ENCODE assay signal across 23 cellular contexts in the genomic region with DNA sequence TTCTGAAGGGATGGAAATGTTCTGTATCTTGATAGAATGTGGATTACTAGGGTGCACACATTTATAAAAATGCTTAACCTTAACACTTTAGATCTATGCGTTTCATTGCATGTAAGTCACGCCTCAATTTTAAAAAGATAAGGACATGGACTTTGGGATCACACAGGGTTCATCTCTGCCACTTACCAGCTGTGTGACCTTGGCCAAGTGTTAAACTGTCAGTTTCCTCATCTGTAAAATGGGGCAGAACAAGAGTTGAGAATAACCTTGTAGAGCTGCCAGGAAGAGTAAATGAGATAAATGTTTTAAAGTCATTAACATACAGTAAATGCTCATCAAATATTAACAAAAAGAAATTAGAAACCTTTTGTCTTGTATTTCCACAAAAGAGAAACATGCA. TPM values are rescaled to one million over a fixed set of nuclear protein-coding genes. Genes with fewer than 3 reads are reported as not detected.
A peak's percentile ranks its signal among the peaks of the same experiment; 100 is the strongest.
DNase-seq lines count a peak whose midpoint lies in the region; ATAC-seq, FAIRE-seq and TF ChIP-seq lines count a peak whose summit lies in the region.
"Had no signal": no experiment of that assay in that cellular context is flagged by ENCODE, and none has a peak within 500 bp of the region (broad histone marks: within the 10 kb centered on the region; RNA-seq: fewer than 3 reads in every experiment).

No MANE protein-coding gene starts in this region.

- TF ChIP-seq EP300 in HepG2 (IDR thresholded peaks at IDR 0.05; ENCODE audit: low read depth in 2 of 2, low read length in 2 of 2) (no peak), HepG2 (CRISPR knock-in tag; IDR thresholded peaks at IDR 0.05; ENCODE audit: borderline replicate concordance) (no peak), K562 (IDR thresholded peaks at IDR 0.05; ENCODE audit: low read length) (no peak)

- in situ Hi-C loops in HepG2 (cut with HindIII; ENCODE audit: extremely low pct_ligation_motif_present, low pct_unique_long_range_greater_than_20kb) = no loop called here
- in situ Hi-C loops in K562 (cut with MboI) = loop anchor here (5.0 to 25.0 kb wide), 2 partner anchors 45 to 305 kb away; partner anchors contain the start of gene PSMB7

- intact Hi-C loops in HepG2 (cut with micrococcal nuclease; ENCODE audit: unreplicated experiment) = no loop called here
- intact Hi-C loops in right lobe of liver (cut with DNase I) = loop anchor here in 1 of 2 donors (10.0 kb wide), 2 partner anchors 47 to 93 kb away; no protein-coding TSS in a partner anchor
- intact Hi-C loops in K562 (cut with micrococcal nuclease) = no loop called here
- intact Hi-C loops in mucosa of descending colon (cut with DNase I, micrococcal nuclease) = no loop called here

- H3K4me3 ChIP-seq in HepG2 (replicated peaks in 1 of 3; ENCODE audit: insufficient read depth in 1 of 3, low read depth in 2 of 3, low read length in 3 of 3) (no peak overlapping the region), right lobe of liver (no peak overlapping the region), K562 (no peak overlapping the region), mucosa of descending colon (no peak overlapping the region), small intestine (ENCODE audit: low read depth in 1 of 2, low read length in 2 of 2) (no peak overlapping the region)
- H3K4me3 ChIP-seq: A549; BLaER1 treated with 17β-estradiol and CSF1 and Interleukin-3, amounts not matched to agents 10 nM and 100 nM had no signal

- POLR2A ChIA-PET in HepG2 (lab: Yijun Ruan, JAX) (no interaction called here), K562 (lab: Yijun Ruan, JAX) (interaction anchor here (0.9 kb wide), 1 partner anchor 9 kb away, joined by 4 read pairs; no protein-coding TSS in a partner anchor)

- H3K4me1 ChIP-seq in HepG2 (ENCODE audit: insufficient read depth, low read length) = peaks cover 29% of the 10 kb centered on the region
- peaks cover 0 to 20% (median 7%) of the 10 kb centered on the region in 4 donors for H3K4me1 ChIP-seq in right lobe of liver
- peaks cover 0 to 17% of the 10 kb centered on the region in 2 experiments; a peak in 2 of 5 replicates for H3K4me1 ChIP-seq in K562 (replicated peaks in 1 of 2; ENCODE audit: control insufficient read depth in 2 of 2, insufficient read depth in 2 of 2, low read length in 2 of 2)
- peaks cover 7% of the 10 kb centered on the region for H3K4me1 ChIP-seq in mucosa of descending colon (ENCODE audit: low read depth)
- H3K4me1 ChIP-seq in small intestine (ENCODE audit: control insufficient read depth in 2 of 2, insufficient read depth in 1 of 2, low read depth in 1 of 2, low read length in 1 of 2) = peaks cover 2 to 4% of the 10 kb centered on the region in 2 donors
- H3K4me1 ChIP-seq: BLaER1 treated with 17β-estradiol and CSF1 and Interleukin-3, amounts not matched to agents 10 nM and 100 nM had no signal

- H3K27ac ChIP-seq in HepG2 (ENCODE audit: extremely low read length, insufficient read depth, low read length) = no peak overlapping the region
- no peak overlapping the region for H3K27ac ChIP-seq in right lobe of liver
- H3K27ac ChIP-seq in K562 (ENCODE audit: extremely low read depth, low read depth, low read length) = no peak overlapping the region
- H3K27ac ChIP-seq in small intestine (ENCODE audit: low read depth in 1 of 2, low read length in 1 of 2) = no peak overlapping the region
- H3K27ac ChIP-seq: 22Rv1; A549; BLaER1 treated with 17β-estradiol and CSF1 and Interleukin-3, amounts not matched to agents 10 nM and 100 nM; C4-2B had no signal

- no peaks in the 10 kb centered on the region for H3K9me1 ChIP-seq in K562 (ENCODE audit: control insufficient read depth, insufficient read depth, low read length)

- TF ChIP-seq RAD21 in HepG2 (CRISPR knock-in tag; IDR thresholded peaks at IDR 0.05) (no peak), K562 (CRISPR knock-in tag; conservative IDR thresholded peaks at IDR 0.05 in 1 of 2, IDR thresholded peaks at IDR 0.05 in 1 of 2) (no peak)

- H3K9me3 ChIP-seq in HepG2 (ENCODE audit: low read length) (no peaks in the 10 kb centered on the region), right lobe of liver (no peaks in the 10 kb centered on the region), K562 (replicated peaks; ENCODE audit: control insufficient read depth, insufficient read depth, low read depth, low read length) (no peaks in the 10 kb centered on the region), mucosa of descending colon (no peaks in the 10 kb centered on the region), small intestine (ENCODE audit: control insufficient read depth, low read depth) (no peaks in the 10 kb centered on the region)
- H3K9me3 ChIP-seq: A549; BLaER1 treated with 17β-estradiol and CSF1 and Interleukin-3, amounts not matched to agents 10 nM and 100 nM; Caco-2 had no signal

- no peak for DNase-seq in HepG2 (ENCODE audit: low spot score)
- no peak for DNase-seq in right lobe of liver
- DNase-seq in K562 (ENCODE audit: extremely low read depth in 1 of 4, low spot score in 3 of 4) = no peak
- no peak for DNase-seq in mucosa of descending colon
- peak; percentile 56 for DNase-seq in small intestine
- no peak for DNase-seq in H4 (ENCODE audit: low spot score)
- DNase-seq in cortex of kidney (lab: John Stamatoyannopoulos, UW) = no peak
- DNase-seq: AML-193; Caco-2; Calu3; CD4-positive, alpha-beta T cell; CD8-positive, alpha-beta T cell; DMS79 treated with DMSO at 0.1 percent for 48 hours; GF-D8 had no signal

- TF ChIP-seq POLR2A in HepG2 (IDR thresholded peaks at IDR 0.05; ENCODE audit: insufficient read depth in 1 of 2, low read depth in 2 of 2, low read length in 2 of 2) (no peak), right lobe of liver (IDR thresholded peaks at IDR 0.05) (no peak), K562 (conservative IDR thresholded peaks at IDR 0.05) (no peak)

- H3K36me3 ChIP-seq in HepG2 (replicated peaks in 1 of 2; ENCODE audit: control insufficient read depth in 1 of 2, insufficient read depth in 2 of 2, low read length in 2 of 2) (peaks cover 0 to 4% of the 10 kb centered on the region in 2 experiments; a peak in 3 of 5 replicates), right lobe of liver (no peaks in the 10 kb centered on the region), K562 (ENCODE audit: control insufficient read depth, insufficient read depth, low read length) (peaks cover 20% of the 10 kb centered on the region), mucosa of descending colon (ENCODE audit: low read depth) (no peaks in the 10 kb centered on the region), small intestine (ENCODE audit: control insufficient read depth in 2 of 2, insufficient read depth in 2 of 2, low read length in 2 of 2) (no peaks in the 10 kb centered on the region)
- H3K36me3 ChIP-seq: BLaER1 treated with 17β-estradiol and CSF1 and Interleukin-3, amounts not matched to agents 10 nM and 100 nM had no signal

- CTCF ChIA-PET in HepG2 (lab: Yijun Ruan, JAX; ENCODE audit: low intra/inter-chr PET ratio, low total read pairs) = no interaction called here
- CTCF ChIA-PET in K562 (lab: Yijun Ruan, JAX; ENCODE audit: low intra/inter-chr PET ratio) = no interaction called here

- no peak for FAIRE-seq in HepG2 (lab: Jason Lieb, UNC)
- no peak for FAIRE-seq in K562 (lab: Jason Lieb, UNC)
- FAIRE-seq in small intestine (lab: Jason Lieb, UNC) = no peak
- FAIRE-seq: A549, D721Med, G401.6, GM12891, GM19239 had no signal

- TF ChIP-seq CTCF in HepG2 (CRISPR knock-in tag; IDR thresholded peaks at IDR 0.05) (no peak), right lobe of liver (IDR thresholded peaks at IDR 0.05) (no peak), K562 (IDR thresholded peaks at IDR 0.05 in 2 of 3, conservative IDR thresholded peaks at IDR 0.05 in 1 of 3; ENCODE audit: insufficient read depth in 2 of 3, low read depth in 1 of 3, low read length in 3 of 3) (no peak), mucosa of descending colon (IDR thresholded peaks at IDR 0.05) (no peak)

- BruUV-seq in HepG2 (replicated peaks; lab: Mats Ljungman, UMichigan) (no TSS peak), K562 (replicated peaks; lab: Mats Ljungman, UMichigan) (no TSS peak)

- H2AFZ ChIP-seq in HepG2 (ENCODE audit: low read length) = no peak overlapping the region
- H2AFZ ChIP-seq in K562 (ENCODE audit: low read depth, low read length) = no peak overlapping the region

- H3K9ac ChIP-seq in HepG2 (ENCODE audit: insufficient read depth, low read depth, low read length) (no peak overlapping the region), K562 (ENCODE audit: insufficient read depth in 1 of 2, low read depth in 2 of 2, low read length in 2 of 2) (no peak overlapping the region)
- H3K9ac ChIP-seq: BLaER1 treated with 17β-estradiol and CSF1 and Interleukin-3, amounts not matched to agents 10 nM and 100 nM had no signal

- H4K20me1 ChIP-seq in HepG2 (ENCODE audit: insufficient read depth, low read length) (0 out of 2 replicates have a peak, but pooled peaks cover 3% of the 10 kb centered on the region), K562 (replicated peaks; ENCODE audit: control insufficient read depth, insufficient read depth, low read length) (no peaks in the 10 kb centered on the region)
- H4K20me1 ChIP-seq: BLaER1 treated with 17β-estradiol and CSF1 and Interleukin-3, amounts not matched to agents 10 nM and 100 nM had no signal

- H3K79me2 ChIP-seq in HepG2 (ENCODE audit: insufficient read depth, low read length) (peaks cover 6% of the 10 kb centered on the region), K562 (ENCODE audit: control insufficient read depth, insufficient read depth, low read length) (peaks cover 10% of the 10 kb centered on the region)

- no peaks in the 10 kb centered on the region for H3K27me3 ChIP-seq in HepG2 (ENCODE audit: control insufficient read depth in 1 of 2, insufficient read depth in 2 of 2, low read length in 2 of 2)
- H3K27me3 ChIP-seq in right lobe of liver = no peaks in the 10 kb centered on the region
- no peaks in the 10 kb centered on the region for H3K27me3 ChIP-seq in K562 (ENCODE audit: control insufficient read depth in 2 of 2, insufficient read depth in 2 of 2, low read length in 2 of 2)
- H3K27me3 ChIP-seq in small intestine (ENCODE audit: control insufficient read depth in 2 of 2, insufficient read depth in 2 of 2, low read length in 2 of 2) = no peaks in the 10 kb centered on the region
- H3K27me3 ChIP-seq: BLaER1 treated with 17β-estradiol and CSF1 and Interleukin-3, amounts not matched to agents 10 nM and 100 nM had no signal

- H3K4me2 ChIP-seq in HepG2 (ENCODE audit: low read depth, low read length) (no peak overlapping the region), K562 (ENCODE audit: insufficient read depth, low read length) (no peak overlapping the region)
- H3K4me2 ChIP-seq: A549; BLaER1 treated with 17β-estradiol and CSF1 and Interleukin-3, amounts not matched to agents 10 nM and 100 nM had no signal

- ATAC-seq in HepG2 = no peak
- ATAC-seq in right lobe of liver = no peak
- no peak for ATAC-seq in K562
- ATAC-seq in mucosa of descending colon = peak; percentile 66
- ATAC-seq in GM21529 (IDR thresholded peaks at IDR 0.05; ENCODE audit: unreplicated experiment) = no peak
- ATAC-seq: A549; CD8-positive, alpha-beta T cell had no signal

- 93% methylated on average over 2 of the region's 2 CpGs for WGBS in HepG2 (ENCODE audit: low lambda C conversion rate)
- 84% methylated on average over 2 of the region's 2 CpGs for WGBS in right lobe of liver (ENCODE audit: insufficient coverage, low coverage, low lambda C conversion rate, missing lambda C conversion rate)
- 75% methylated on average over 2 of the region's 2 CpGs for WGBS in K562 (ENCODE audit: insufficient coverage, low coverage, missing lambda C conversion rate)
- WGBS in small intestine, 3 donors = 34 to 80% (median 65%) methylated on average over 2 of the region's 2 CpGs

RNA-seq across cellular contexts. Expression of gene NR6A1, which starts 53.5 kb away (rescaled TPM):
- total RNA-seq in HepG2 (2016; rRNA removed; fragmentation: Illumina TruSeq; extraction: Trizol) (31.5 and 50.9 TPM in 2 replicates), right lobe of liver (1 to 10 TPM; 1.3 to 3.6 (median 1.9) TPM), K562 (2014; rRNA removed) (23.0 and 34.5 TPM in 2 replicates), K562 (2014; rRNA removed; fragmentation: Illumina TruSeq; extraction: Trizol) (34.9 and 36.5 TPM in 2 replicates), K562 (2015; rRNA removed; fragmentation: Illumina TruSeq; extraction: Trizol) (36.5 and 38.7 TPM in 2 replicates), K562 (2021) (55.4 and 56.7 TPM in 2 replicates), mucosa of descending colon (1 to 10 TPM; 5.6 to 8.4 (median 7.0) TPM)
- total RNA-seq in HepG2 (2016; cell fraction: cytosol; rRNA removed; fragmentation: Illumina TruSeq; extraction: Trizol; ENCODE audit: low read depth) = 10.7 and 12.1 TPM in 2 replicates
- total RNA-seq in HepG2 (2016; cell fraction: insoluble cytoplasmic fraction; rRNA removed; fragmentation: Illumina TruSeq; extraction: Trizol) = 28.3 and 52.2 TPM in 2 replicates
- total RNA-seq in HepG2 (2016; cell fraction: membrane; rRNA removed; fragmentation: Illumina TruSeq; extraction: Trizol) = 36.7 and 36.8 TPM in 2 replicates
- total RNA-seq in HepG2 (2016; cell fraction: nucleus; rRNA removed; fragmentation: Illumina TruSeq; extraction: Trizol) = 24.3 and 28.3 TPM in 2 replicates
- polyA plus RNA-seq in HepG2 (2011; rRNA removed) (19.7 and 28.1 TPM in 2 replicates), K562 (2011; rRNA removed) (32.7 and 36.6 TPM in 2 replicates), K562 (2014; fragmentation: Illumina TruSeq; extraction: Trizol) (24.5 and 28.3 TPM in 2 replicates), K562 (2014; fragmentation: Nextera tagmentation; extraction: Ambion mirVana) (10 to 100 TPM in 1 of 2 experiments, 1 to 10 TPM in 1; 9.7 to 17.7 TPM), K562 (2014; rRNA removed) (16.6 and 17.8 TPM in 2 replicates), small intestine (1 to 10 TPM; 2.3 to 6.0 (median 3.0) TPM)
- 15.0 and 17.4 TPM in 2 replicates for polyA plus RNA-seq in HepG2 (2011; cell fraction: cytosol; rRNA removed)
- 18.1 and 19.3 TPM in 2 replicates for polyA plus RNA-seq in HepG2 (2011; cell fraction: nucleus; rRNA removed)
- 12.1 and 12.8 TPM in 2 replicates for polyA plus RNA-seq in HepG2 (2012)
- 4.2 and 4.9 TPM in 2 replicates for polyA plus RNA-seq in HepG2 (2016; cell fraction: cytosol; fragmentation: Illumina TruSeq; extraction: Trizol; ENCODE audit: low read depth)
- 20.4 and 24.5 TPM in 2 replicates for polyA plus RNA-seq in HepG2 (2016; cell fraction: insoluble cytoplasmic fraction; fragmentation: Illumina TruSeq; extraction: Trizol; ENCODE audit: low read depth)
- 8.8 and 10.3 TPM in 2 replicates for polyA plus RNA-seq in HepG2 (2016; cell fraction: membrane; fragmentation: Illumina TruSeq; extraction: Trizol; ENCODE audit: low read depth)
- polyA plus RNA-seq in HepG2 (2016; cell fraction: nucleus; fragmentation: Illumina TruSeq; extraction: Trizol; ENCODE audit: insufficient read depth, low read depth) = 21.9 and 25.3 TPM in 2 replicates
- 13.7 and 123 TPM in 2 replicates for polyA minus RNA-seq in HepG2 (2011; rRNA and poly(A)+ RNA removed; ENCODE audit: low replicate concordance)
- 35.0 and 40.7 TPM in 2 replicates for polyA minus RNA-seq in HepG2 (2011; cell fraction: cytosol; rRNA and poly(A)+ RNA removed)
- polyA minus RNA-seq in HepG2 (2011; cell fraction: nucleus; rRNA and poly(A)+ RNA removed) = 26.1 and 27.2 TPM in 2 replicates
- total RNA-seq in K562 (2011; cell fraction: chromatin; rRNA removed; ENCODE audit: low replicate concordance) = 38.8 and 43.3 TPM in 2 replicates
- total RNA-seq in K562 (2011; cell fraction: nucleolus; rRNA removed) = 19.2 and 20.5 TPM in 2 replicates
- total RNA-seq in K562 (2011; cell fraction: nucleoplasm; rRNA removed) = 26.0 and 37.2 TPM in 2 replicates
- 25.5 and 31.6 TPM in 2 replicates for polyA plus RNA-seq in K562 (2011; cell fraction: cytosol; rRNA removed)
- polyA plus RNA-seq in K562 (2011; cell fraction: nucleus; rRNA removed) = 24.6 and 25.2 TPM in 2 replicates
- 10.4 and 15.9 TPM in 2 replicates for polyA plus RNA-seq in K562 (2012)
- 84.3 and 92.2 TPM in 2 replicates for polyA minus RNA-seq in K562 (2011; rRNA and poly(A)+ RNA removed)
- 47.1 and 52.4 TPM in 2 replicates for polyA minus RNA-seq in K562 (2011; cell fraction: cytosol; rRNA and poly(A)+ RNA removed)
- polyA minus RNA-seq in K562 (2011; cell fraction: nucleus; rRNA and poly(A)+ RNA removed) = 12.0 and 20.3 TPM in 2 replicates
- 1.2 and 3.7 TPM in 2 replicates for total RNA-seq in H4 (2014; rRNA removed; shearing (Covaris generic))
- total RNA-seq: CD4-positive, alpha-beta T cell; CD8-positive, alpha-beta T cell had no signal

RNA-seq across cellular contexts. Expression of gene OLFML2A, which starts 59.3 kb away (rescaled TPM):
- total RNA-seq in HepG2 (2016; rRNA removed; fragmentation: Illumina TruSeq; extraction: Trizol) (0.02 TPM in 1 of 2 replicates, not detected in the other), right lobe of liver (under 1 TPM; 0.12 to 0.74 (median 0.40) TPM), K562 (2014; rRNA removed) (not detected in 2 replicates), K562 (2014; rRNA removed; fragmentation: Illumina TruSeq; extraction: Trizol) (not detected in 2 replicates), K562 (2015; rRNA removed; fragmentation: Illumina TruSeq; extraction: Trizol) (not detected in 2 replicates), K562 (2021) (0.09 and 0.16 TPM in 2 replicates), mucosa of descending colon (10 to 100 TPM in 1 of 3 donors, 1 to 10 TPM in 2; 2.8 to 48.3 (median 4.7) TPM)
- under 0.01 and 0.09 TPM in 2 replicates for total RNA-seq in HepG2 (2016; cell fraction: cytosol; rRNA removed; fragmentation: Illumina TruSeq; extraction: Trizol; ENCODE audit: low read depth)
- 0.02 TPM in 1 of 2 replicates, not detected in the other for total RNA-seq in HepG2 (2016; cell fraction: insoluble cytoplasmic fraction; rRNA removed; fragmentation: Illumina TruSeq; extraction: Trizol)
- total RNA-seq in HepG2 (2016; cell fraction: membrane; rRNA removed; fragmentation: Illumina TruSeq; extraction: Trizol) = 0.03 TPM in 2 replicates
- total RNA-seq in HepG2 (2016; cell fraction: nucleus; rRNA removed; fragmentation: Illumina TruSeq; extraction: Trizol) = 0.06 and 0.09 TPM in 2 replicates
- polyA plus RNA-seq in HepG2 (2011; rRNA removed) (0.01 and 0.04 TPM in 2 replicates), K562 (2011; rRNA removed) (not detected in 2 replicates), K562 (2014; fragmentation: Illumina TruSeq; extraction: Trizol) (not detected in 2 replicates), K562 (2014; fragmentation: Nextera tagmentation; extraction: Ambion mirVana) (not detected), K562 (2014; rRNA removed) (not detected in 2 replicates), small intestine (1 to 10 TPM in 1 of 3 donors, under 1 TPM in 2; 0.22 to 3.4 (median 0.27) TPM)
- polyA plus RNA-seq in HepG2 (2011; cell fraction: cytosol; rRNA removed) = 0.03 and 0.04 TPM in 2 replicates
- 0.02 and 0.05 TPM in 2 replicates for polyA plus RNA-seq in HepG2 (2011; cell fraction: nucleus; rRNA removed)
- 0.01 TPM in 1 of 2 replicates, not detected in the other for polyA plus RNA-seq in HepG2 (2012)
- not detected in 2 replicates for polyA plus RNA-seq in HepG2 (2016; cell fraction: cytosol; fragmentation: Illumina TruSeq; extraction: Trizol; ENCODE audit: low read depth)
- 0.03 TPM in 1 of 2 replicates, not detected in the other for polyA plus RNA-seq in HepG2 (2016; cell fraction: insoluble cytoplasmic fraction; fragmentation: Illumina TruSeq; extraction: Trizol; ENCODE audit: low read depth)
- polyA plus RNA-seq in HepG2 (2016; cell fraction: membrane; fragmentation: Illumina TruSeq; extraction: Trizol; ENCODE audit: low read depth) = not detected in 2 replicates
- polyA plus RNA-seq in HepG2 (2016; cell fraction: nucleus; fragmentation: Illumina TruSeq; extraction: Trizol; ENCODE audit: insufficient read depth, low read depth) = 0.07 TPM in 1 of 2 replicates, not detected in the other
- polyA minus RNA-seq in HepG2 (2011; rRNA and poly(A)+ RNA removed; ENCODE audit: low replicate concordance) = 0.08 and 2.8 TPM in 2 replicates
- 0.09 and 0.30 TPM in 2 replicates for polyA minus RNA-seq in HepG2 (2011; cell fraction: cytosol; rRNA and poly(A)+ RNA removed)
- 0.12 and 0.26 TPM in 2 replicates for polyA minus RNA-seq in HepG2 (2011; cell fraction: nucleus; rRNA and poly(A)+ RNA removed)
- not detected in 2 replicates for total RNA-seq in K562 (2011; cell fraction: chromatin; rRNA removed; ENCODE audit: low replicate concordance)
- not detected in 2 replicates for total RNA-seq in K562 (2011; cell fraction: nucleolus; rRNA removed)
- total RNA-seq in K562 (2011; cell fraction: nucleoplasm; rRNA removed) = not detected in 2 replicates
- polyA plus RNA-seq in K562 (2011; cell fraction: cytosol; rRNA removed) = not detected in 2 replicates
- 0.09 TPM in 1 of 2 replicates, not detected in the other for polyA plus RNA-seq in K562 (2011; cell fraction: nucleus; rRNA removed)
- polyA plus RNA-seq in K562 (2012) = 0.03 TPM in 1 of 2 replicates, not detected in the other
- not detected in 2 replicates for polyA minus RNA-seq in K562 (2011; rRNA and poly(A)+ RNA removed)
- polyA minus RNA-seq in K562 (2011; cell fraction: cytosol; rRNA and poly(A)+ RNA removed) = not detected in 2 replicates
- polyA minus RNA-seq in K562 (2011; cell fraction: nucleus; rRNA and poly(A)+ RNA removed) = not detected in 2 replicates
- 2.8 and 5.5 TPM in 2 replicates for total RNA-seq in H4 (2014; rRNA removed; shearing (Covaris generic))
- total RNA-seq: CD4-positive, alpha-beta T cell; CD8-positive, alpha-beta T cell had no signal

Comparison
In these comparisons a context has a peak if more than half of its experiments do, and no peak if none do; other contexts are left out.
1. Of the 241 proteins assayed by ChIP-seq in both HepG2 and K562: peak only in HepG2: none; only in K562: ADNP; in both: ESRRA; in neither: 238; mixed calls (peak in some experiments, not most) for 1.